In the genomic region with DNA sequence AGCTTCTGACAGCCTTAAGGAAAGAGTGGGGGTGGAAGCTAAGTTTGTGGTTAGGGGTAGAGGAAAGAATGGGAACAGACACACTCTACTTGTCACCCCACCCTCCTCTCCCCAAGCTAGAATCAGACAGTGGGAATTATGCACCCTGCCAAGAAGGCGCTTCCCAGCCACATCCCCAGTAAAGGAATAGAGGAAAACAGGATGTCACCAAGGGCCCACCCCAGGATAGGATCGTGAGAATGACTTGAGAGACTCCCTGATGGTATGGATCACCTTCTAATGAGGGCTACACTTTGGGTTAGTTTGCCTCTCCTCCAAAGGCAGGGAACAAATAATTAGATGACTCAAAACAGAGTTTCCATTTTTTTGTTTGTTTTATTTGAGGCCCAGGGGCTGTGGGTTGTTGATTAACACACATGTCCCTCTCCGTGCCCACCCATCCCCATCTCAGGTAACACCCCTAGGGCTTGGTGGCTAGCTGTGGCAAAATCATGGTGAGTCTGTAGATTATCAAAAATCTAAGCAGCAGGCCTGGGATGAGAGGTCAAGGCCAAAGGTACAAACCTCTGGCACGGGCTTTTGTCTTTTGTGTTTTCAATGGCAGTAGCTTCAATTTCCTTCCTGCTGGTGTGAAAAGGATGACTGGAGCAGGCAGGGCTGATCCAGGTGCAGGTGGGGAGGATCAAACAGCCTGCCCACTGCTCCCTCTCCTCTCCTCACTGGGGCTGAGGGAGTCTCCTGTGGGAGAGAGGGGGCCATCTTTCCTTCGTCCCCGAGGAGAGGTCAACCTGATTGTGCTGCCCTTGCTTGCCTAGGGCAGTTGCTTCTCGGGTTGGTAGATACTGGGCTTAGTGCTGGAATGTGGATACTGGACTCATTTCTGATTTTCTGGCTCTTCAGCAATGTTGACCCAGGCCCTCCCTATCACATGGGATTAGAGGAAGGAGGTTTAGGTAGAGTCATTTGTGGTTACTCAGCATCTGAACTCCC, we compare ENCODE assay signal across 1 cellular context.
TF ChIP-seq lines count a peak whose summit lies in the region.

No MANE protein-coding gene starts in this region.

TF ChIP-seq in HepG2, 621 proteins besides CTCF, POLR2A, EP300 and RAD21 (continued from another document and continues in another):
- TF ChIP-seq, protein P1, sequence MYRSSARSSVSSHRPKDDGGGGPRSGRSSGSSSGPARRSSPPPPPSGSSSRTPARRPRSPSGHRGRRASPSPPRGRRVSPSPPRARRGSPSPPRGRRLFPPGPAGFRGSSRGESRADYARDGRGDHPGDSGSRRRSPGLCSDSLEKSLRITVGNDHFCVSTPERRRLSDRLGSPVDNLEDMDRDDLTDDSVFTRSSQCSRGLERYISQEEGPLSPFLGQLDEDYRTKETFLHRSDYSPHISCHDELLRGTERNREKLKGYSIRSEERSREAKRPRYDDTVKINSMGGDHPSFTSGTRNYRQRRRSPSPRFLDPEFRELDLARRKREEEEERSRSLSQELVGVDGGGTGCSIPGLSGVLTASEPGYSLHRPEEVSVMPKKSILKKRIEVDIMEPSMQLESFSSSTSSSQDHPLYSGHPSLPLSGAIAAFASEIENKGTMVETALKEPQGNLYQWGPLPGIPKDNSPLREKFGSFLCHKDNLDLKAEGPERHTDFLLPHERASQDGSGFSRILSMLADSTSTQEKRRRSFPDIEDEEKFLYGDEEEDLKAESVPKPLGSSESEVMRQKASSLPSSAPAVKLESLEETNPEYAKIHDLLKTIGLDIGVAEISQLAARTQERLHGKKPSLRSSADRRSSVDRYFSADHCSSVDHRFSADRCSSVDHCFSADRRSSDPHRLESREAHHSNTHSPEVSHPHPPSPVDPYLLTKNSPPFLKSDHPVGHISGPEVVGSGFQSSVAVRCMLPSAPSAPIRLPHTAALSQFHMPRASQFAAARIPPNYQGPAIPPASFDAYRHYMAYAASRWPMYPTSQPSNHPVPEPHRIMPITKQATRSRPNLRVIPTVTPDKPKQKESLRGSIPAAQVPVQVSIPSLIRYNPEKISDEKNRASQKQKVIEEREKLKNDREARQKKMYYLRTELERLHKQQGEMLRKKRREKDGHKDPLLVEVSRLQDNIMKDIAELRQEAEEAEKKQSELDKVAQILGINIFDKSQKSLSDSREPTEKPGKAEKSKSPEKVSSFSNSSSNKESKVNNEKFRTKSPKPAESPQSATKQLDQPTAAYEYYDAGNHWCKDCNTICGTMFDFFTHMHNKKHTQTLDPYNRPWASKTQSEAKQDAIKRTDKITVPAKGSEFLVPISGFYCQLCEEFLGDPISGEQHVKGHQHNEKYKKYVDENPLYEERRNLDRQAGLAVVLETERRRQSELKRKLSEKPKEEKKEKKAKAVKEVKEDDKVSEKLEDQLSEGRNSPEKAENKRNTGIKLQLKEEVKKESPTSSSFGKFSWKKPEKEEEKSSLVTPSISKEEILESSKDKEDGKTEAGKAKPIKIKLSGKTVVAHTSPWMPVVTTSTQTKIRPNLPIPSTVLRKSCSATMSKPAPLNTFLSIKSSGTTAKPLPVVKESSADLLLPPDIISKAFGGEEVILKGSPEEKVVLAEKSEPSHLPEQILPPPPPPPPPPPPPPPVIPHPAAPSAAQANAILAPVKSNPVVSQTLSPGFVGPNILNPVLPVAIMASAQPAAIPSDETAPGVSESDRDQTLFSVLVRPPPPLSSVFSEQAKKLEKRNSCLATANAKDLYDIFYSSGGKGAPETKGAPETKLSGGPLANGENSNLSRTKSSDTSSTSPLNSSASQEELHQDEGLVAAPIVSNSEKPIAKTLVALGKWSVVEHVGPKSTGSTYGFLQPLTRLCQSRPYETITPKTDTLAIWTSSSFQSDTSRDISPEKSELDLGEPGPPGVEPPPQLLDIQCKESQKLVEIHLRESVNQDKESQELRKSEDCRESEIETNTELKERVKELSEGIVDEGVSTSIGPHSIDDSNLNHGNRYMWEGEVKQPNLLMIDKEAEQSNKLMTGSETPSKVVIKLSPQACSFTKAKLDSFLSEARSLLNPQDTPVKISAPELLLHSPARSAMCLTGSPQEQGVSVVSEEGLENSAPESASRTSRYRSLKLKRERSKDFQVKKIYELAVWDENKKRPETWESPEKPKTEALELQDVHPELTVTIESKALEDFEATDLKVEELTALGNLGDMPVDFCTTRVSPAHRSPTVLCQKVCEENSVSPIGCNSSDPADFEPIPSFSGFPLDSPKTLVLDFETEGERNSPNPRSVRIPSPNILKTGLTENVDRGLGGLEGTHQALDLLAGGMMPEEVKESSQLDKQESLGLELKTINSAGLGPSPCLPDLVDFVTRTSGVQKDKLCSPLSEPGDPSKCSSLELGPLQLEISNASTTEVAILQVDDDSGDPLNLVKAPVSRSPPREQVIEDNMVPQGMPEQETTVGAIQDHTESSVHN (CRISPR knock-in tag; IDR thresholded peaks at IDR 0.05): no peak
- TF ChIP-seq, protein P2, sequence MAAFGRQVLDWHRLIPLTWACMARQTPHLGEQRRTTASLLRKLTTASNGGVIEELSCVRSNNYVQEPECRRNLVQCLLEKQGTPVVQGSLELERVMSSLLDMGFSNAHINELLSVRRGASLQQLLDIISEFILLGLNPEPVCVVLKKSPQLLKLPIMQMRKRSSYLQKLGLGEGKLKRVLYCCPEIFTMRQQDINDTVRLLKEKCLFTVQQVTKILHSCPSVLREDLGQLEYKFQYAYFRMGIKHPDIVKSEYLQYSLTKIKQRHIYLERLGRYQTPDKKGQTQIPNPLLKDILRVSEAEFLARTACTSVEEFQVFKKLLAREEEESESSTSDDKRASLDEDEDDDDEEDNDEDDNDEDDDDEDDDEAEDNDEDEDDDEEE (CRISPR knock-in tag; IDR thresholded peaks at IDR 0.05): 0 out of 2 replicates have a peak, but pooled peaks have one; percentile 7
- no peak for TF ChIP-seq SCMH1 (CRISPR knock-in tag; IDR thresholded peaks at IDR 0.05; ENCODE audit: borderline replicate concordance)
- TF ChIP-seq ZNF777 (CRISPR knock-in tag; IDR thresholded peaks at IDR 0.05): no peak
- peak; percentile 92; the same call in 1 of the 2 replicates for TF ChIP-seq ZNF44 (CRISPR knock-in tag; IDR thresholded peaks at IDR 0.05)
- TF ChIP-seq ZNF558 (CRISPR knock-in tag; IDR thresholded peaks at IDR 0.05; ENCODE audit: borderline replicate concordance): no peak
- TF ChIP-seq YY1 (IDR thresholded peaks at IDR 0.05; ENCODE audit: insufficient read depth, insufficient replicate concordance, low read depth, low read length): peak; percentile 79
- TF ChIP-seq, protein P3, sequence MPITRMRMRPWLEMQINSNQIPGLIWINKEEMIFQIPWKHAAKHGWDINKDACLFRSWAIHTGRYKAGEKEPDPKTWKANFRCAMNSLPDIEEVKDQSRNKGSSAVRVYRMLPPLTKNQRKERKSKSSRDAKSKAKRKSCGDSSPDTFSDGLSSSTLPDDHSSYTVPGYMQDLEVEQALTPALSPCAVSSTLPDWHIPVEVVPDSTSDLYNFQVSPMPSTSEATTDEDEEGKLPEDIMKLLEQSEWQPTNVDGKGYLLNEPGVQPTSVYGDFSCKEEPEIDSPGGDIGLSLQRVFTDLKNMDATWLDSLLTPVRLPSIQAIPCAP (CRISPR knock-in tag; IDR thresholded peaks at IDR 0.05; ENCODE audit: low read depth): no peak; the same call in 1 of the 2 replicates
- TF ChIP-seq, protein P4, sequence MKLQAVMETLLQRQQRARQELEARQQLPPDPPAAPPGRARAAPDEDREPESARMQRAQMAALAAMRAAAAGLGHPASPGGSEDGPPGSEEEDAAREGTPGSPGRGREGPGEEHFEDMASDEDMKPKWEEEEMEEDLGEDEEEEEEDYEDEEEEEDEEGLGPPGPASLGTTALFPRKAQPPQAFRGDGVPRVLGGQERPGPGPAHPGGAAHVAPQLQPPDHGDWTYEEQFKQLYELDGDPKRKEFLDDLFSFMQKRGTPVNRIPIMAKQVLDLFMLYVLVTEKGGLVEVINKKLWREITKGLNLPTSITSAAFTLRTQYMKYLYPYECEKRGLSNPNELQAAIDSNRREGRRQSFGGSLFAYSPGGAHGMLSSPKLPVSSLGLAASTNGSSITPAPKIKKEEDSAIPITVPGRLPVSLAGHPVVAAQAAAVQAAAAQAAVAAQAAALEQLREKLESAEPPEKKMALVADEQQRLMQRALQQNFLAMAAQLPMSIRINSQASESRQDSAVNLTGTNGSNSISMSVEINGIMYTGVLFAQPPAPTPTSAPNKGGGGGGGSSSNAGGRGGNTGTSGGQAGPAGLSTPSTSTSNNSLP (IDR thresholded peaks at IDR 0.05; ENCODE audit: low read depth, low read length): peak; percentile 87
- peak; percentile 82 for TF ChIP-seq NFIC (IDR thresholded peaks at IDR 0.05; ENCODE audit: low read length)
- peak; percentile 81 for TF ChIP-seq SAFB2 (CRISPR knock-in tag; IDR thresholded peaks at IDR 0.05; ENCODE audit: borderline replicate concordance, low read depth)
- TF ChIP-seq ZNF24 (IDR thresholded peaks at IDR 0.05): no peak; the same call in 1 of the 2 replicates
- peak; percentile 86; the same call in 1 of the 2 replicates for TF ChIP-seq CSRNP1 (CRISPR knock-in tag; IDR thresholded peaks at IDR 0.05)
- peak; percentile 75 for TF ChIP-seq ZFP36L1 (CRISPR knock-in tag; IDR thresholded peaks at IDR 0.05)
- TF ChIP-seq, protein P5, sequence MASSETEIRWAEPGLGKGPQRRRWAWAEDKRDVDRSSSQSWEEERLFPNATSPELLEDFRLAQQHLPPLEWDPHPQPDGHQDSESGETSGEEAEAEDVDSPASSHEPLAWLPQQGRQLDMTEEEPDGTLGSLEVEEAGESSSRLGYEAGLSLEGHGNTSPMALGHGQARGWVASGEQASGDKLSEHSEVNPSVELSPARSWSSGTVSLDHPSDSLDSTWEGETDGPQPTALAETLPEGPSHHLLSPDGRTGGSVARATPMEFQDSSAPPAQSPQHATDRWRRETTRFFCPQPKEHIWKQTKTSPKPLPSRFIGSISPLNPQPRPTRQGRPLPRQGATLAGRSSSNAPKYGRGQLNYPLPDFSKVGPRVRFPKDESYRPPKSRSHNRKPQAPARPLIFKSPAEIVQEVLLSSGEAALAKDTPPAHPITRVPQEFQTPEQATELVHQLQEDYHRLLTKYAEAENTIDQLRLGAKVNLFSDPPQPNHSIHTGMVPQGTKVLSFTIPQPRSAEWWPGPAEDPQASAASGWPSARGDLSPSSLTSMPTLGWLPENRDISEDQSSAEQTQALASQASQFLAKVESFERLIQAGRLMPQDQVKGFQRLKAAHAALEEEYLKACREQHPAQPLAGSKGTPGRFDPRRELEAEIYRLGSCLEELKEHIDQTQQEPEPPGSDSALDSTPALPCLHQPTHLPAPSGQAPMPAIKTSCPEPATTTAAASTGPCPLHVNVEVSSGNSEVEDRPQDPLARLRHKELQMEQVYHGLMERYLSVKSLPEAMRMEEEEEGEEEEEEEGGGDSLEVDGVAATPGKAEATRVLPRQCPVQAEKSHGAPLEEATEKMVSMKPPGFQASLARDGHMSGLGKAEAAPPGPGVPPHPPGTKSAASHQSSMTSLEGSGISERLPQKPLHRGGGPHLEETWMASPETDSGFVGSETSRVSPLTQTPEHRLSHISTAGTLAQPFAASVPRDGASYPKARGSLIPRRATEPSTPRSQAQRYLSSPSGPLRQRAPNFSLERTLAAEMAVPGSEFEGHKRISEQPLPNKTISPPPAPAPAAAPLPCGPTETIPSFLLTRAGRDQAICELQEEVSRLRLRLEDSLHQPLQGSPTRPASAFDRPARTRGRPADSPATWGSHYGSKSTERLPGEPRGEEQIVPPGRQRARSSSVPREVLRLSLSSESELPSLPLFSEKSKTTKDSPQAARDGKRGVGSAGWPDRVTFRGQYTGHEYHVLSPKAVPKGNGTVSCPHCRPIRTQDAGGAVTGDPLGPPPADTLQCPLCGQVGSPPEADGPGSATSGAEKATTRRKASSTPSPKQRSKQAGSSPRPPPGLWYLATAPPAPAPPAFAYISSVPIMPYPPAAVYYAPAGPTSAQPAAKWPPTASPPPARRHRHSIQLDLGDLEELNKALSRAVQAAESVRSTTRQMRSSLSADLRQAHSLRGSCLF (CRISPR knock-in tag; IDR thresholded peaks at IDR 0.05; ENCODE audit: borderline replicate concordance): no peak
- TF ChIP-seq IKZF1 (IDR thresholded peaks at IDR 0.05): no peak
- peak; percentile 73; the same call in 1 of the 2 replicates for TF ChIP-seq HOXA3 (CRISPR knock-in tag; IDR thresholded peaks at IDR 0.05)
- peak; percentile 84 for TF ChIP-seq ZNF230 (CRISPR knock-in tag; IDR thresholded peaks at IDR 0.05)
- TF ChIP-seq ZNF431 (CRISPR knock-in tag; IDR thresholded peaks at IDR 0.05; ENCODE audit: borderline replicate concordance, low read depth): no peak
- 0 out of 2 replicates have a peak, but pooled peaks have one; percentile 43 for TF ChIP-seq IRX3 (CRISPR knock-in tag; IDR thresholded peaks at IDR 0.05; ENCODE audit: borderline replicate concordance, low read depth)
- TF ChIP-seq GATA4 (IDR thresholded peaks at IDR 0.05; ENCODE audit: borderline replicate concordance, low read depth): peak; percentile 93; the same call in 1 of the 2 replicates
- peak; percentile 91 for TF ChIP-seq HDAC1 (CRISPR knock-in tag; IDR thresholded peaks at IDR 0.05)
- TF ChIP-seq ZNF282 (IDR thresholded peaks at IDR 0.05; ENCODE audit: partially characterized antibody): no peak
- 0 out of 2 replicates have a peak, but pooled peaks have one; percentile 3 for TF ChIP-seq STAG1 (CRISPR knock-in tag; IDR thresholded peaks at IDR 0.05)
- TF ChIP-seq RNF2 (conservative IDR thresholded peaks at IDR 0.05; ENCODE audit: low read depth): no peak
- no peak; the same call in 1 of the 2 replicates for TF ChIP-seq PAF1 (CRISPR knock-in tag; IDR thresholded peaks at IDR 0.05)
- TF ChIP-seq RFX1 (IDR thresholded peaks at IDR 0.05): no peak
- TF ChIP-seq HOXD1 (CRISPR knock-in tag; IDR thresholded peaks at IDR 0.05): no peak; the same call in 1 of the 2 replicates
- TF ChIP-seq MYNN (CRISPR knock-in tag; IDR thresholded peaks at IDR 0.05; ENCODE audit: low read depth): no peak
- no peak for TF ChIP-seq ZNF768 (CRISPR knock-in tag; IDR thresholded peaks at IDR 0.05)
- peak; percentile 71; the same call in 1 of the 2 replicates for TF ChIP-seq CBX5 (CRISPR knock-in tag; IDR thresholded peaks at IDR 0.05; ENCODE audit: borderline replicate concordance)
- TF ChIP-seq ZNF207 (IDR thresholded peaks at IDR 0.05; ENCODE audit: borderline replicate concordance): no peak
- TF ChIP-seq NCOR1 (IDR thresholded peaks at IDR 0.05; ENCODE audit: borderline replicate concordance, low read length): peak; percentile 84; the same call in 1 of the 2 replicates
